11 cellular contexts compared by ENCODE assay signal in the genomic region with DNA sequence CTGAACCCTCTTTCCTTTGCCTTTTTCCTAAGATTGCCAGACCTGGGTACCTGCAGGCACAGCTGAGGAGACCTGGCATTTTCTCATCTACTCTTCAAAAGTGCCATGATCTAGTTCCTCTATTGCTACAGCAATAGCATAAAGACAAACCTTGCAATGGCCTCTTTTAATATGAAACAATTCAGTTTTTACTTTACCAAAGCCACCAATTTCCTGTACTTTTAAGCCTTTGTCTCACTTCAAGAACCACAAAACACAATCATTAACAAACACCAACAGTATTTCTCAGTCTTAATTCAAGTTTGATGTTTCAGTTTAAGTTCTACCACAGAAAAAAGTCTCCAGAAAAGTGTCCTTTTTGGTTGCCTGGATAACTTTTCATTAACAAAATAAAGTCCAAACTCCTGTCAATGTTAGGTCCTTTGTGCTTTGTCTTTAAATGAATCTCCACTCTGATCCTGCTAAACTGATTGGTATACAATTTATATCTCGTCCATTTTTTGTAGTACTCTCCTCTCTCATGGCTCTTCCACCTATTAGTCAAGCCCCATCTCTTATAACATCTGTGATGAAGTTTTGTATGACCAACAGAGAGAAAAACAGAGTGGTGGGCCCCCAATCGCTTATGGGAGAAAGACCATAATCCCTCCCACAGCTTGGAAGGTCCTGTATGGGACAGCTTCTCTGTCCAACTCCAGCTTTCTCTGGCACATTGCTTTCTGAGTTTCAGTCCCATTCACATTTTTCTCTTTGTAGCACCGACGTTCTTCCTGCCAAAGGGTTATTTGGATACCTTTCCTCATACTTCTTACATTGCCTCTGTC. TPM values are rescaled to one million over a fixed set of nuclear protein-coding genes. Genes with fewer than 3 reads are reported as not detected.
DNase-seq lines count a peak whose midpoint lies in the region; ATAC-seq and TF ChIP-seq lines count a peak whose summit lies in the region.
"Had no signal": no experiment of that assay in that cellular context is flagged by ENCODE, and none has a peak within 500 bp of the region (broad histone marks: within the 10 kb centered on the region; RNA-seq: fewer than 3 reads in every experiment).

No MANE protein-coding gene starts in this region.

- no peak for DNase-seq in activated T-cell treated with anti-CD3 and anti-CD28 coated beads, Interleukin-2, amount 50 U/mL, for 72 hours
- no peak for DNase-seq in activated T-cell treated with anti-CD3 and anti-CD28 coated beads, Interleukin-2, amount 50 U/mL, for 48 hours
- DNase-seq in endothelial cell (ENCODE audit: low spot score) (no peak), thyroid gland (no peak), AG08395 (ENCODE audit: low spot score) (no peak)
- DNase-seq: activated gamma-delta T cell treated with Interleukin-2 at 50 U/mL for 16 hours had no signal

- H3K27ac ChIP-seq in OCI-LY3 (ENCODE audit: low read length) (no peak overlapping the region), thymus (ENCODE audit: low read depth) (peak overlapping the region; percentile 80), thyroid gland (no peak overlapping the region)
- H3K27ac ChIP-seq: epithelial cell of prostate had no signal

- H3K4me1 Mint-ChIP-seq in activated T-cell treated with anti-CD3 and anti-CD28 coated beads, Interleukin-2, amount 50 U/mL, for 72 hours (ENCODE audit: low read depth), result peaks cover 68% of the 10 kb centered on the region
- H3K4me1 Mint-ChIP-seq in endothelial cell (ENCODE audit: unreplicated experiment), result peaks cover 15% of the 10 kb centered on the region

- no peaks in the 10 kb centered on the region for H3K27me3 ChIP-seq in OCI-LY3 (ENCODE audit: low read depth, low read length)
- H3K27me3 ChIP-seq in thymus (ENCODE audit: control insufficient read depth, insufficient read depth), result no peaks in the 10 kb centered on the region
- no peaks in the 10 kb centered on the region for H3K27me3 ChIP-seq in thyroid gland

- no peaks in the 10 kb centered on the region for H4K20me1 ChIP-seq in OCI-LY3 (ENCODE audit: insufficient read depth, low read length)

- H3K9me3 Mint-ChIP-seq in activated T-cell treated with anti-CD3 and anti-CD28 coated beads, Interleukin-2, amount 50 U/mL, for 72 hours, result peaks cover 2 to 5% of the 10 kb centered on the region in 2 donors
- no peaks in the 10 kb centered on the region for H3K9me3 Mint-ChIP-seq in endothelial cell (ENCODE audit: unreplicated experiment)

- no peak overlapping the region for H3K4me2 ChIP-seq in OCI-LY3 (ENCODE audit: low read length)

- H3K36me3 Mint-ChIP-seq in activated T-cell treated with anti-CD3 and anti-CD28 coated beads, Interleukin-2, amount 50 U/mL, for 72 hours (ENCODE audit: insufficient read depth in 2 of 2), result peaks cover 8 to 12% of the 10 kb centered on the region in 2 donors
- H3K36me3 Mint-ChIP-seq in endothelial cell (ENCODE audit: low read depth, unreplicated experiment), result no peaks in the 10 kb centered on the region

- H3K9ac ChIP-seq in OCI-LY3 (ENCODE audit: low read length), result no peak overlapping the region

- H3K27ac Mint-ChIP-seq in activated T-cell treated with anti-CD3 and anti-CD28 coated beads, Interleukin-2, amount 50 U/mL, for 72 hours, result peak overlapping the region; percentile 84
- H3K27ac Mint-ChIP-seq in endothelial cell (ENCODE audit: unreplicated experiment), result no peak overlapping the region

- H2AFZ ChIP-seq in OCI-LY3 (ENCODE audit: low read depth, low read length), result 0 out of 2 replicates have a peak overlapping the region, but pooled peaks have one; percentile 15

- peak; percentile 63 to 80 for ATAC-seq in activated T-cell treated with anti-CD3 and anti-CD28 coated beads, Interleukin-2, amount 50 U/mL, for 72 hours (replicated peaks in 1 of 2)
- ATAC-seq in HG02870 (IDR thresholded peaks at IDR 0.05; ENCODE audit: unreplicated experiment), result peak; percentile 61

- H3K4me3 ChIP-seq in OCI-LY3 (ENCODE audit: low read length), result no peak overlapping the region
- H3K4me3 ChIP-seq in thymus (ENCODE audit: low read length), result no peak overlapping the region
- H3K4me3 ChIP-seq in thyroid gland (replicated peaks in 1 of 3), result no peak overlapping the region

- H3K9me3 ChIP-seq in OCI-LY3 (ENCODE audit: insufficient read depth, low read length) (no peaks in the 10 kb centered on the region), thymus (ENCODE audit: control insufficient read depth) (no peaks in the 10 kb centered on the region), thyroid gland (no peaks in the 10 kb centered on the region)

- peak overlapping the region; percentile 69 to 92 for H3K4me3 Mint-ChIP-seq in activated T-cell treated with anti-CD3 and anti-CD28 coated beads, Interleukin-2, amount 50 U/mL, for 72 hours
- no peak overlapping the region for H3K4me3 Mint-ChIP-seq in endothelial cell (ENCODE audit: unreplicated experiment)

- H3K36me3 ChIP-seq in OCI-LY3 (replicated peaks; ENCODE audit: low read depth, low read length), result no peaks in the 10 kb centered on the region
- H3K36me3 ChIP-seq in thymus (ENCODE audit: control insufficient read depth, insufficient read depth), result no peaks in the 10 kb centered on the region
- no peaks in the 10 kb centered on the region for H3K36me3 ChIP-seq in thyroid gland

- 77% methylated on average over 4 of the region's 4 CpGs for WGBS in thymus
- WGBS in thyroid gland, 2 donors, result 76 to 85% methylated on average over 4 of the region's 4 CpGs

- no peak for TF ChIP-seq CTCF in OCI-LY3 (IDR thresholded peaks at IDR 0.05; ENCODE audit: low read depth, low read length)
- no peak for TF ChIP-seq CTCF in endothelial cell (IDR thresholded peaks at IDR 0.05; ENCODE audit: unreplicated experiment)
- TF ChIP-seq CTCF in thyroid gland (IDR thresholded peaks at IDR 0.05), result no peak

- TF ChIP-seq POLR2A in thyroid gland (IDR thresholded peaks at IDR 0.05), result no peak

- no peaks in the 10 kb centered on the region for H3K27me3 Mint-ChIP-seq in activated T-cell treated with anti-CD3 and anti-CD28 coated beads, Interleukin-2, amount 50 U/mL, for 72 hours (ENCODE audit: low read depth)
- H3K27me3 Mint-ChIP-seq in endothelial cell (ENCODE audit: unreplicated experiment), result no peaks in the 10 kb centered on the region

- H3K4me1 ChIP-seq in OCI-LY3 (ENCODE audit: low read length), result peaks cover 24% of the 10 kb centered on the region
- H3K4me1 ChIP-seq in thymus (ENCODE audit: control insufficient read depth, insufficient read depth, low read length), result peaks cover 26% of the 10 kb centered on the region
- H3K4me1 ChIP-seq in thyroid gland, result no peaks in the 10 kb centered on the region

- intact Hi-C loops in thyroid gland (cut with DNase I), result no loop called here

- no peaks in the 10 kb centered on the region for H3K79me2 ChIP-seq in OCI-LY3 (ENCODE audit: low read length)

RNA-seq across cellular contexts. Expression of gene THEMIS, which starts 50.5 kb away (rescaled TPM):
- 10 to 100 TPM; 13.4 to 14.0 TPM for total RNA-seq in activated T-cell treated with anti-CD3 and anti-CD28 coated beads, Interleukin-2, amount 50 U/mL, for 72 hours
- polyA plus RNA-seq in thymus, result 17.2 TPM
- total RNA-seq in endothelial cell (ENCODE audit: unreplicated experiment) (not detected), thyroid gland (1 to 10 TPM in 3 of 4 donors, under 1 TPM in 1; 0.68 to 1.8 (median 1.4) TPM)
- total RNA-seq: SK-MEL-5 had no signal

Comparison
In these comparisons a context has a peak if more than half of its experiments do, and no peak if none do; other contexts are left out.
1. RNA of gene THEMIS, which starts 50.5 kb away (total RNA-seq): 13.4 to 14.0 TPM in activated T-cell treated with anti-CD3 and anti-CD28 coated beads, Interleukin-2, amount 50 U/mL, for 72 hours; 0.68 to 1.8 TPM in thyroid gland and not detected in endothelial cell (single experiment); every median in the first group is over 4 times any median in the second.